ENCODE assay signal across 8 cellular contexts in genomic region chr7:88306590-88307048, GRCh38. TPM values are rescaled to one million over a fixed set of nuclear protein-coding genes. Genes with fewer than 3 reads are reported as not detected.
DNase-seq lines count a peak whose midpoint lies in the region; ATAC-seq and TF ChIP-seq lines count a peak whose summit lies in the region.

STEAP4 (minus strand) TSS chr7:88306894; CDS start chr7:88284269, 22,625 bp downstream.

- peak within 1 kb of the TSS; percentile 67 for H2AFZ ChIP-seq in GM23248

- H3K9me3 ChIP-seq in GM23248 (ENCODE audit: low read depth) (no peaks in the 10 kb centered on the region), T-helper 17 cell (ENCODE audit: control insufficient read depth, low read length, poor library complexity, severe bottlenecking) (no peaks in the 10 kb centered on the region)

- peaks cover 7% of the 10 kb centered on the region for H3K4me1 ChIP-seq in GM23248 (ENCODE audit: insufficient read depth)

- H3K36me3 Mint-ChIP-seq in T-helper 17 cell (ENCODE audit: low read depth) (no peaks in the 10 kb centered on the region), neural crest cell (ENCODE audit: low read depth) (no peaks in the 10 kb centered on the region)

- ATAC-seq in T-helper 17 cell (no peak), GM21576 (IDR thresholded peaks at IDR 0.05; ENCODE audit: unreplicated experiment) (no peak), HG03354 (IDR thresholded peaks at IDR 0.05; ENCODE audit: poor library complexity, severe bottlenecking, unreplicated experiment) (no peak), HG03439 (IDR thresholded peaks at IDR 0.05; ENCODE audit: unreplicated experiment) (no peak)

- DNase-seq in GM23248 (peak; percentile 77), T-helper 17 cell (no peak), foreskin melanocyte (peak; percentile 35), neural crest cell (ENCODE audit: low read depth, low spot score) (peak; percentile 8), cerebellar cortex (ENCODE audit: low spot score) (no peak)

- TF ChIP-seq CTCF in neural crest cell (conservative IDR thresholded peaks at IDR 0.05), result no peak

- H3K4me3 Mint-ChIP-seq in T-helper 17 cell, result peak within 1 kb of the TSS; percentile 39
- H3K4me3 Mint-ChIP-seq in neural crest cell, result peak within 1 kb of the TSS; percentile 67

- in situ Hi-C loops in GM23248 (cut with MboI), result no loop called here

- no peaks in the 10 kb centered on the region for H3K79me2 ChIP-seq in GM23248 (ENCODE audit: insufficient read depth)

- H3K36me3 ChIP-seq in GM23248 (ENCODE audit: low read depth), result no peaks in the 10 kb centered on the region

- H3K4me1 Mint-ChIP-seq in T-helper 17 cell (peaks cover 5% of the 10 kb centered on the region), neural crest cell (peaks cover 4% of the 10 kb centered on the region)

- peaks cover 21% of the 10 kb centered on the region for H3K27me3 ChIP-seq in GM23248 (replicated peaks; ENCODE audit: insufficient read depth)

- no peaks in the 10 kb centered on the region for H3F3A ChIP-seq in GM23248 (ENCODE audit: insufficient read depth)

- H3K4me3 ChIP-seq in GM23248, result peak within 1 kb of the TSS; percentile 53

- no peak within 1 kb of the TSS for H3K27ac Mint-ChIP-seq in T-helper 17 cell
- no peak within 1 kb of the TSS for H3K27ac Mint-ChIP-seq in neural crest cell (ENCODE audit: unreplicated experiment)

- no peak within 1 kb of the TSS for H3K9ac ChIP-seq in GM23248

- WGBS in GM23248 (ENCODE audit: low coverage in 1 of 2, low lambda C conversion rate in 2 of 2, missing lambda C conversion rate in 2 of 2), 2 experiments, result 5 to 8% methylated on average over 28 to 30 of the region's 30 CpGs

- peaks cover 5% of the 10 kb centered on the region for H3K9me3 Mint-ChIP-seq in neural crest cell

- H4K20me1 ChIP-seq in GM23248 (ENCODE audit: insufficient read depth), result no peaks in the 10 kb centered on the region

- H3K9me2 ChIP-seq in GM23248 (ENCODE audit: insufficient read depth), result no peaks in the 10 kb centered on the region

- peak within 1 kb of the TSS; percentile 73 for H3K4me2 ChIP-seq in GM23248 (ENCODE audit: unreplicated experiment)

- H3K27ac ChIP-seq in GM23248, result no peak within 1 kb of the TSS

- H3K27me3 Mint-ChIP-seq in T-helper 17 cell (peaks cover 50% of the 10 kb centered on the region), neural crest cell (ENCODE audit: low read depth) (peaks cover 46% of the 10 kb centered on the region)

RNA-seq across cellular contexts. Expression of gene STEAP4, which starts in this region (rescaled TPM):
- not detected in 2 replicates for total RNA-seq in GM23248 (2014; rRNA removed; shearing (Covaris generic))
- polyA plus RNA-seq in GM23248 (2016; fragmentation: Nextera tagmentation; extraction: Ambion mirVana), result not detected in 2 replicates
- total RNA-seq in T-helper 17 cell (under 1 TPM; 0.10 to 0.42 TPM), neural crest cell (not detected in 2 replicates)

Comparison
In these comparisons a context has a peak if more than half of its experiments do, and no peak if none do; other contexts are left out.
1. Peak in DNase-seq, H3K4me3 ChIP-seq and H3K4me2 ChIP-seq in GM23248; RNA of the gene not detected or under 1 TPM.
2. Peak in DNase-seq in neural crest cell; RNA of the gene not detected or under 1 TPM.